Comparison of ENCODE assay signal across 9 cellular contexts in genomic region chr4:113141901-113142346, GRCh38.
DNase-seq lines count a peak whose midpoint lies in the region; ATAC-seq and TF ChIP-seq lines count a peak whose summit lies in the region.
"Had no signal": no experiment of that assay in that cellular context is flagged by ENCODE, and none has a peak within 500 bp of the region (broad histone marks: within the 10 kb centered on the region; RNA-seq: fewer than 3 reads in every experiment).

No MANE protein-coding gene starts in this region.

- ATAC-seq in GM18517 (IDR thresholded peaks at IDR 0.05; ENCODE audit: unreplicated experiment) (peak; percentile 63), WTC11 (no peak), HG02642 (IDR thresholded peaks at IDR 0.05; ENCODE audit: poor library complexity, unreplicated experiment) (no peak)

- H3K4me1 ChIP-seq in neuronal stem cell (ENCODE audit: control insufficient read depth in 2 of 2, insufficient read depth in 1 of 2, low read depth in 1 of 2, low read length in 2 of 2): peaks cover 7 to 20% of the 10 kb centered on the region in 2 donors

- no peaks in the 10 kb centered on the region for H3K9me3 ChIP-seq in neuronal stem cell (replicated peaks in 1 of 2; ENCODE audit: control insufficient read depth in 2 of 2, insufficient read depth in 1 of 2, low read depth in 1 of 2, low read length in 2 of 2)

- H3K27ac Mint-ChIP-seq in WTC11: no peak overlapping the region
- H3K27ac Mint-ChIP-seq: activated naive CD8-positive, alpha-beta T cell had no signal

- no peaks in the 10 kb centered on the region for H3K79me1 ChIP-seq in neuronal stem cell (ENCODE audit: low read depth, low read length)

- no peak overlapping the region for H2BK120ac ChIP-seq in neuronal stem cell (ENCODE audit: low read depth, low read length)

- H3K27me3 Mint-ChIP-seq in WTC11 (ENCODE audit: low read depth): no peaks in the 10 kb centered on the region

- no peak overlapping the region for H3K23ac ChIP-seq in neuronal stem cell (ENCODE audit: low read depth, low read length, poor library complexity)

- no peak overlapping the region for H2AK5ac ChIP-seq in neuronal stem cell (ENCODE audit: low read depth, low read length)

- H3K27ac ChIP-seq in neuronal stem cell (replicated peaks; ENCODE audit: low read length): no peak overlapping the region

- no peaks in the 10 kb centered on the region for H3K36me3 ChIP-seq in neuronal stem cell (replicated peaks in 1 of 2; ENCODE audit: control insufficient read depth in 2 of 2, insufficient read depth in 2 of 2, low read length in 2 of 2)

- H3K36me3 Mint-ChIP-seq in WTC11: no peaks in the 10 kb centered on the region
- H3K36me3 Mint-ChIP-seq: activated naive CD8-positive, alpha-beta T cell had no signal

- CTCF ChIA-PET in WTC11 (lab: Charles Lee): no interaction called here

- peaks cover 52% of the 10 kb centered on the region for H3K4me1 Mint-ChIP-seq in WTC11

- H3K27me3 ChIP-seq in neuronal stem cell (ENCODE audit: control insufficient read depth in 3 of 3, insufficient read depth in 3 of 3, low read depth in 1 of 3, low read length in 3 of 3): no peaks in the 10 kb centered on the region

- H3K18ac ChIP-seq in neuronal stem cell (ENCODE audit: low read length): no peak overlapping the region

- no peak overlapping the region for H2BK12ac ChIP-seq in neuronal stem cell (ENCODE audit: low read length)

- POLR2A ChIA-PET in WTC11 (lab: Charles Lee): no interaction called here

- peaks cover 4% of the 10 kb centered on the region; the same call in 1 of the 2 replicates for H3K9me3 Mint-ChIP-seq in WTC11

- H2AFZ ChIP-seq in neuronal stem cell (ENCODE audit: low read length): no peak overlapping the region

- H3K9ac ChIP-seq in neuronal stem cell (ENCODE audit: low read depth, low read length, poor library complexity): no peak overlapping the region

- DNase-seq in HS-27A (ENCODE audit: low read depth): peak; percentile 87
- no peak for DNase-seq in WTC11 (ENCODE audit: low spot score)
- peak; percentile 88 for DNase-seq in pons (ENCODE audit: low spot score)
- no peak for DNase-seq in activated T-cell treated with anti-CD3 and anti-CD28 coated beads, Interleukin-2, amount 50 U/mL, for 48 hours
- DNase-seq in iPS-NIHi7 (ENCODE audit: extremely low spot score): no peak
- DNase-seq in neuronal stem cell (ENCODE audit: low spot score): no peak

- no peak overlapping the region for H3K14ac ChIP-seq in neuronal stem cell (ENCODE audit: low read length)

- H2BK5ac ChIP-seq in neuronal stem cell (ENCODE audit: low read length): no peak overlapping the region

- H3K4ac ChIP-seq in neuronal stem cell (ENCODE audit: low read length): no peak overlapping the region

- no peak overlapping the region for H3K4me2 ChIP-seq in neuronal stem cell (ENCODE audit: insufficient read depth, low read length, poor library complexity, severe bottlenecking)

- H4K91ac ChIP-seq in neuronal stem cell (ENCODE audit: low read depth, low read length, poor library complexity): no peak overlapping the region

- H4K8ac ChIP-seq in neuronal stem cell (ENCODE audit: low read depth, low read length): no peak overlapping the region

- TF ChIP-seq CTCF in WTC11 (IDR thresholded peaks at IDR 0.05): no peak

- H2BK15ac ChIP-seq in neuronal stem cell (ENCODE audit: low read length): no peak overlapping the region

- no peak overlapping the region for H3K4me3 Mint-ChIP-seq in WTC11
- H3K4me3 Mint-ChIP-seq: activated naive CD8-positive, alpha-beta T cell had no signal

- H3K4me3 ChIP-seq in neuronal stem cell (ENCODE audit: low read length in 2 of 2): no peak overlapping the region

- WGBS in neuronal stem cell (ENCODE audit: extremely low coverage in 2 of 2, insufficient read length in 2 of 2, insufficient replicate concordance in 1 of 2), 2 donors: no CpG with 5 or more reads among the region's 3 CpGs

TF ChIP-seq in WTC11, 78 proteins besides CTCF, POLR2A, EP300 and RAD21:
- TF ChIP-seq ZNF138 (CRISPR knock-in tag; conservative IDR thresholded peaks at IDR 0.05) (no peak), GABPB1 (CRISPR knock-in tag; IDR thresholded peaks at IDR 0.05) (peak; percentile 58; the same call in 1 of the 2 replicates)

Comparison
In these comparisons a context has a peak if more than half of its experiments do, and no peak if none do; other contexts are left out.
1. DNase-seq: peak in HS-27A (single experiment) and pons (single experiment); none in WTC11 (single experiment), activated T-cell treated with anti-CD3 and anti-CD28 coated beads, Interleukin-2, amount 50 U/mL, for 48 hours (0 of 2), iPS-NIHi7 (single experiment) and neuronal stem cell (single experiment).